ENCODE assay signal across 8 cellular contexts in genomic region chr2:28394331-28394877, GRCh38. TPM values are rescaled to one million over a fixed set of nuclear protein-coding genes. Genes with fewer than 3 reads are reported as not detected.
DNase-seq lines count a peak whose midpoint lies in the region; ATAC-seq, FAIRE-seq and TF ChIP-seq lines count a peak whose summit lies in the region.

No MANE protein-coding gene starts in this region.

- H3K27ac ChIP-seq in CD4-positive, CD25-positive, alpha-beta regulatory T cell (ENCODE audit: insufficient read depth, low read length, poor library complexity, severe bottlenecking), result peak overlapping the region; percentile 95
- H3K27ac ChIP-seq in duodenal mucosa (ENCODE audit: low read depth, low read length), result peak overlapping the region; percentile 99

- no peak for FAIRE-seq in GM12892 (lab: Jason Lieb, UNC)

- H3K36me3 ChIP-seq in CD4-positive, CD25-positive, alpha-beta regulatory T cell (ENCODE audit: control insufficient read depth, insufficient read depth, low read length), result no peaks in the 10 kb centered on the region
- H3K36me3 ChIP-seq in MG63 (peaks cover 49% of the 10 kb centered on the region), duodenal mucosa (ENCODE audit: control insufficient read depth in 1 of 2, insufficient read depth in 2 of 2, low read length in 2 of 2) (peaks cover 9 to 18% of the 10 kb centered on the region in 2 donors)

- peak overlapping the region in 2 of 3 donors; percentile 89 to 91 for H3K27ac Mint-ChIP-seq in CD4-positive, CD25-positive, alpha-beta regulatory T cell

- peak overlapping the region; percentile 81 to 100 for H3K9ac ChIP-seq in duodenal mucosa (ENCODE audit: low read depth in 1 of 2, low read length in 2 of 2)

- peaks cover 4% of the 10 kb centered on the region for H3K36me3 Mint-ChIP-seq in CD4-positive, CD25-positive, alpha-beta regulatory T cell

- ATAC-seq in CD4-positive, CD25-positive, alpha-beta regulatory T cell (ENCODE audit: low read depth in 2 of 2), result no peak

- peaks cover 0 to 30% (median 13%) of the 10 kb centered on the region in 4 donors for H3K4me1 Mint-ChIP-seq in CD4-positive, CD25-positive, alpha-beta regulatory T cell

- peak in 2 of 3 donors; percentile 14 to 44 for DNase-seq in CD4-positive, CD25-positive, alpha-beta regulatory T cell
- DNase-seq in MG63 (peak; percentile 64), SKM-1 treated with dmso at 0.1 percent for 144 hours (lab: John Stamatoyannopoulos, UW; ENCODE audit: unreplicated experiment) (no peak), SW480 (ENCODE audit: low spot score) (no peak), GM12892 (ENCODE audit: insufficient read length) (no peak), iPS-NIHi11 (ENCODE audit: low spot score) (no peak)

- H3K27me3 ChIP-seq in CD4-positive, CD25-positive, alpha-beta regulatory T cell (ENCODE audit: control insufficient read depth, insufficient read depth, low read length), result no peaks in the 10 kb centered on the region
- H3K27me3 ChIP-seq in MG63 (no peaks in the 10 kb centered on the region), duodenal mucosa (ENCODE audit: control insufficient read depth in 1 of 2, insufficient read depth in 2 of 2, low read length in 2 of 2) (no peaks in the 10 kb centered on the region), mononuclear cell (ENCODE audit: insufficient read depth, low read length) (no peaks in the 10 kb centered on the region)

- no peak for TF ChIP-seq POLR2A in GM12892 (IDR thresholded peaks at IDR 0.05; ENCODE audit: low read depth, low read length)

- H3K27me3 Mint-ChIP-seq in CD4-positive, CD25-positive, alpha-beta regulatory T cell, result peaks cover 13% of the 10 kb centered on the region

- peaks cover 0 to 1% (median 0%) of the 10 kb centered on the region in 7 donors for H3K9me3 Mint-ChIP-seq in CD4-positive, CD25-positive, alpha-beta regulatory T cell

- H3K4me3 ChIP-seq in CD4-positive, CD25-positive, alpha-beta regulatory T cell (ENCODE audit: low read depth, low read length), result peak overlapping the region; percentile 82
- H3K4me3 ChIP-seq in MG63, result peak overlapping the region; percentile 92
- H3K4me3 ChIP-seq in duodenal mucosa (ENCODE audit: low read depth in 1 of 2, low read length in 2 of 2), result peak overlapping the region; percentile 85 to 87
- H3K4me3 ChIP-seq in mononuclear cell (ENCODE audit: low read length), result peak overlapping the region; percentile 95

- no peak overlapping the region for H3K4me3 Mint-ChIP-seq in CD4-positive, CD25-positive, alpha-beta regulatory T cell

- peaks cover 44% of the 10 kb centered on the region for H3K4me1 ChIP-seq in CD4-positive, CD25-positive, alpha-beta regulatory T cell (ENCODE audit: control insufficient read depth, insufficient read depth, low read length, poor library complexity, severe bottlenecking)
- H3K4me1 ChIP-seq in duodenal mucosa (ENCODE audit: control insufficient read depth in 1 of 2, insufficient read depth in 2 of 2, low read length in 2 of 2), result peaks cover 39 to 41% of the 10 kb centered on the region in 2 donors
- peaks cover 55% of the 10 kb centered on the region for H3K4me1 ChIP-seq in mononuclear cell (ENCODE audit: insufficient read depth, low read length)

- H3K9me3 ChIP-seq in CD4-positive, CD25-positive, alpha-beta regulatory T cell (ENCODE audit: control insufficient read depth in 2 of 2, low read length in 2 of 2), result no peaks in the 10 kb centered on the region
- H3K9me3 ChIP-seq in MG63 (no peaks in the 10 kb centered on the region), duodenal mucosa (ENCODE audit: control insufficient read depth in 1 of 2, low read length in 2 of 2) (no peaks in the 10 kb centered on the region), mononuclear cell (ENCODE audit: low read depth, low read length) (no peaks in the 10 kb centered on the region)

RNA-seq across cellular contexts. Expression of gene FOSL2, which starts 1.7 kb away (rescaled TPM):
- 195 TPM for total RNA-seq in CD4-positive, CD25-positive, alpha-beta regulatory T cell
- polyA plus RNA-seq in CD4-positive, CD25-positive, alpha-beta regulatory T cell, result 1 to 10 TPM; 1.9 to 3.9 (median 2.5) TPM
- total RNA-seq in MG63 (2014; rRNA removed; shearing (Covaris generic); ENCODE audit: low replicate concordance), result 32.7 and 46.9 TPM in 2 replicates
- 171 TPM for total RNA-seq in mononuclear cell
- polyA plus RNA-seq in GM12892 (2012; ENCODE audit: missing spikeins), result 0.68 TPM

Comparison
In these comparisons a context has a peak if more than half of its experiments do, and no peak if none do; other contexts are left out.
1. DNase-seq: peak in CD4-positive, CD25-positive, alpha-beta regulatory T cell (2 of 3) and MG63 (single experiment); none in SKM-1 treated with dmso at 0.1 percent for 144 hours (single experiment), SW480 (single experiment), GM12892 (single experiment) and iPS-NIHi11 (single experiment).
2. Peak in every context shown above with its lines, with median percentiles within 50 percentile points of each other: H3K4me3 ChIP-seq.